In genomic region chr4:1325176-1325480, GRCh38 we compare ENCODE assay signal across 1 cellular context.
TF ChIP-seq lines count a peak whose summit lies in the region.

No MANE protein-coding gene starts in this region.

TF ChIP-seq in IMR-90, 13 proteins besides CTCF, POLR2A, EP300 and RAD21:
- no peak for TF ChIP-seq CHD1 (IDR thresholded peaks at IDR 0.05; ENCODE audit: low read depth, low read length)
- no peak for TF ChIP-seq FOS (IDR thresholded peaks at IDR 0.05; ENCODE audit: low read depth, low read length)
- TF ChIP-seq RFX5 (IDR thresholded peaks at IDR 0.05; ENCODE audit: low read depth, low read length), result no peak
- no peak for TF ChIP-seq NFE2L2 (IDR thresholded peaks at IDR 0.05; ENCODE audit: low read depth, low read length)
- TF ChIP-seq SMC3 (IDR thresholded peaks at IDR 0.05; ENCODE audit: low read depth, low read length), result no peak
- TF ChIP-seq MXI1 (IDR thresholded peaks at IDR 0.05; ENCODE audit: borderline replicate concordance, low read depth, low read length), result no peak
- TF ChIP-seq MAFK (IDR thresholded peaks at IDR 0.05; ENCODE audit: low read depth, low read length), result no peak
